ENCODE assay signal across 8 cellular contexts in genomic region chrX:51891821-51892551, GRCh38. TPM values are rescaled to one million over a fixed set of nuclear protein-coding genes. Genes with fewer than 3 reads are reported as not detected.
A peak's percentile ranks its signal among the peaks of the same experiment; 100 is the strongest.
DNase-seq lines count a peak whose midpoint lies in the region; ATAC-seq and TF ChIP-seq lines count a peak whose summit lies in the region.

No MANE protein-coding gene starts in this region.

- peak overlapping the region; percentile 32 for H3K27ac Mint-ChIP-seq in activated CD4-positive, alpha-beta T cell treated with anti-CD3 and anti-CD28 coated beads, Interleukin-2, amount 10 ng/mL, durations not matched to agents 7 days and 5 days
- H3K27ac Mint-ChIP-seq in endothelial cell (ENCODE audit: unreplicated experiment), result peak overlapping the region; percentile 78

- ATAC-seq in HG03175 (IDR thresholded peaks at IDR 0.05; ENCODE audit: unreplicated experiment), result no peak

- intact Hi-C loops in ovary (cut with DNase I), result no loop called here
- intact Hi-C loops in thyroid gland (cut with DNase I), result no loop called here
- intact Hi-C loops in esophagus squamous epithelium (cut with DNase I), result no loop called here

- H3K27ac ChIP-seq in ovary (peak overlapping the region in 1 of 2 donors; percentile 85), thyroid gland (peak overlapping the region in 1 of 3 donors; percentile 65), esophagus squamous epithelium (peak overlapping the region in 2 of 4 donors; percentile 78 to 83)

- no peak for TF ChIP-seq EP300 in ovary (IDR thresholded peaks at IDR 0.05)

- 31 to 33% (median 33%) methylated on average over 6 of the region's 6 CpGs for WGBS in ovary, 3 donors
- 62 to 69% methylated on average over 6 of the region's 6 CpGs for WGBS in thyroid gland, 2 donors
- 6 to 36% methylated on average over 2 to 4 of the region's 6 CpGs for WGBS in esophagus squamous epithelium, 2 donors

- H3K36me3 Mint-ChIP-seq in activated CD4-positive, alpha-beta T cell treated with anti-CD3 and anti-CD28 coated beads, Interleukin-2, amount 10 ng/mL, durations not matched to agents 7 days and 5 days (ENCODE audit: low read depth), result no peaks in the 10 kb centered on the region
- H3K36me3 Mint-ChIP-seq in endothelial cell (ENCODE audit: low read depth, unreplicated experiment), result peaks cover 7% of the 10 kb centered on the region

- peak overlapping the region; percentile 19 for H3K4me3 Mint-ChIP-seq in activated CD4-positive, alpha-beta T cell treated with anti-CD3 and anti-CD28 coated beads, Interleukin-2, amount 10 ng/mL, durations not matched to agents 7 days and 5 days
- no peak overlapping the region for H3K4me3 Mint-ChIP-seq in endothelial cell (ENCODE audit: unreplicated experiment)

- no peaks in the 10 kb centered on the region for H3K27me3 ChIP-seq in ovary
- no peaks in the 10 kb centered on the region for H3K27me3 ChIP-seq in thyroid gland
- no peaks in the 10 kb centered on the region for H3K27me3 ChIP-seq in esophagus squamous epithelium

- peaks cover 22% of the 10 kb centered on the region for H3K4me1 Mint-ChIP-seq in activated CD4-positive, alpha-beta T cell treated with anti-CD3 and anti-CD28 coated beads, Interleukin-2, amount 10 ng/mL, durations not matched to agents 7 days and 5 days
- peaks cover 6% of the 10 kb centered on the region for H3K4me1 Mint-ChIP-seq in endothelial cell (ENCODE audit: unreplicated experiment)

- CTCF ChIA-PET in activated CD4-positive, alpha-beta T cell treated with anti-CD3 and anti-CD28 coated beads, Interleukin-2, amount 10 ng/mL, durations not matched to agents 7 days and 5 days (lab: Charles Lee), result no interaction called here

- no peaks in the 10 kb centered on the region for H3K27me3 Mint-ChIP-seq in activated CD4-positive, alpha-beta T cell treated with anti-CD3 and anti-CD28 coated beads, Interleukin-2, amount 10 ng/mL, durations not matched to agents 7 days and 5 days
- peaks cover 7% of the 10 kb centered on the region for H3K27me3 Mint-ChIP-seq in endothelial cell (ENCODE audit: unreplicated experiment)

- TF ChIP-seq CTCF in endothelial cell (IDR thresholded peaks at IDR 0.05; ENCODE audit: unreplicated experiment), result no peak
- no peak for TF ChIP-seq CTCF in ovary (IDR thresholded peaks at IDR 0.05)
- TF ChIP-seq CTCF in thyroid gland (IDR thresholded peaks at IDR 0.05), result no peak
- TF ChIP-seq CTCF in esophagus squamous epithelium (IDR thresholded peaks at IDR 0.05), result no peak

- no peaks in the 10 kb centered on the region for H3K9me3 Mint-ChIP-seq in activated CD4-positive, alpha-beta T cell treated with anti-CD3 and anti-CD28 coated beads, Interleukin-2, amount 10 ng/mL, durations not matched to agents 7 days and 5 days
- no peaks in the 10 kb centered on the region for H3K9me3 Mint-ChIP-seq in endothelial cell (ENCODE audit: unreplicated experiment)

- TF ChIP-seq POLR2A in ovary (IDR thresholded peaks at IDR 0.05), result no peak
- no peak for TF ChIP-seq POLR2A in thyroid gland (IDR thresholded peaks at IDR 0.05)
- no peak for TF ChIP-seq POLR2A in esophagus squamous epithelium (IDR thresholded peaks at IDR 0.05)

- no peak for DNase-seq in activated CD4-positive, alpha-beta T cell treated with anti-CD3 and anti-CD28 coated beads, Interleukin-2, amount 10 ng/mL, durations not matched to agents 7 days and 5 days
- no peak for DNase-seq in activated CD4-positive, alpha-beta T cell treated with anti-CD3 and anti-CD28 coated beads, Interleukin-2, amount 50 U/mL, for 48 hours
- peak; percentile 54 for DNase-seq in NCI-H748 (lab: John Stamatoyannopoulos, UW; ENCODE audit: unreplicated experiment)
- DNase-seq in endothelial cell (ENCODE audit: low spot score), result peak; percentile 10
- DNase-seq in ovary, result peak in 4 of 5 donors; percentile 26 to 36 (median 32)
- no peak for DNase-seq in thyroid gland
- no peak for DNase-seq in esophagus squamous epithelium (lab: John Stamatoyannopoulos, UW)

- no peak overlapping the region for H3K4me3 ChIP-seq in ovary
- H3K4me3 ChIP-seq in thyroid gland (replicated peaks in 1 of 3), result no peak overlapping the region
- no peak overlapping the region for H3K4me3 ChIP-seq in esophagus squamous epithelium

- H3K36me3 ChIP-seq in ovary, result no peaks in the 10 kb centered on the region
- no peaks in the 10 kb centered on the region for H3K36me3 ChIP-seq in thyroid gland
- peaks cover 0 to 8% (median 0%) of the 10 kb centered on the region in 3 donors for H3K36me3 ChIP-seq in esophagus squamous epithelium

- POLR2A ChIA-PET in activated CD4-positive, alpha-beta T cell treated with anti-CD3 and anti-CD28 coated beads, Interleukin-2, amount 10 ng/mL, durations not matched to agents 7 days and 5 days (lab: Charles Lee), result no interaction called here

- H3K4me1 ChIP-seq in ovary (ENCODE audit: insufficient read depth), result peaks cover 4% of the 10 kb centered on the region
- H3K4me1 ChIP-seq in thyroid gland, result peaks cover 0 to 6% of the 10 kb centered on the region in 2 donors
- H3K4me1 ChIP-seq in esophagus squamous epithelium, result peaks cover 0 to 26% (median 3%) of the 10 kb centered on the region in 3 donors

- H3K9me3 ChIP-seq in ovary (no peaks in the 10 kb centered on the region), thyroid gland (no peaks in the 10 kb centered on the region), esophagus squamous epithelium (no peaks in the 10 kb centered on the region)

RNA-seq across cellular contexts. Expression of gene MAGED1, which starts 1.4 kb away (rescaled TPM):
- total RNA-seq in activated CD4-positive, alpha-beta T cell treated with anti-CD3 and anti-CD28 coated beads, Interleukin-2, amount 10 ng/mL, durations not matched to agents 7 days and 5 days, result 10 to 100 TPM; 35.0 to 41.7 TPM
- 196 TPM for total RNA-seq in endothelial cell (ENCODE audit: unreplicated experiment)
- 100 to 1,000 TPM in 5 of 7 donors, 10 to 100 TPM in 2; 27.1 to 139 (median 111) TPM for total RNA-seq in ovary
- 100 to 1,000 TPM in 1 of 2 donors, 10 to 100 TPM in 1; 50.0 to 310 TPM for polyA plus RNA-seq in ovary
- 100 to 1,000 TPM in 3 of 4 donors, 10 to 100 TPM in 1; 83.7 to 277 (median 201) TPM for total RNA-seq in thyroid gland
- 10 to 100 TPM; 18.5 to 48.7 (median 29.3) TPM for total RNA-seq in esophagus squamous epithelium

Comparison
In these comparisons a context has a peak if more than half of its experiments do, and no peak if none do; other contexts are left out.
1. DNase-seq: peak in NCI-H748 (single experiment), endothelial cell (single experiment) and ovary (4 of 5); none in activated CD4-positive, alpha-beta T cell treated with anti-CD3 and anti-CD28 coated beads, Interleukin-2, amount 10 ng/mL, durations not matched to agents 7 days and 5 days (single experiment), activated CD4-positive, alpha-beta T cell treated with anti-CD3 and anti-CD28 coated beads, Interleukin-2, amount 50 U/mL, for 48 hours (0 of 2), thyroid gland (0 of 2) and esophagus squamous epithelium (single experiment).